Comparison of ENCODE assay signal across 8 cellular contexts in the genomic region with DNA sequence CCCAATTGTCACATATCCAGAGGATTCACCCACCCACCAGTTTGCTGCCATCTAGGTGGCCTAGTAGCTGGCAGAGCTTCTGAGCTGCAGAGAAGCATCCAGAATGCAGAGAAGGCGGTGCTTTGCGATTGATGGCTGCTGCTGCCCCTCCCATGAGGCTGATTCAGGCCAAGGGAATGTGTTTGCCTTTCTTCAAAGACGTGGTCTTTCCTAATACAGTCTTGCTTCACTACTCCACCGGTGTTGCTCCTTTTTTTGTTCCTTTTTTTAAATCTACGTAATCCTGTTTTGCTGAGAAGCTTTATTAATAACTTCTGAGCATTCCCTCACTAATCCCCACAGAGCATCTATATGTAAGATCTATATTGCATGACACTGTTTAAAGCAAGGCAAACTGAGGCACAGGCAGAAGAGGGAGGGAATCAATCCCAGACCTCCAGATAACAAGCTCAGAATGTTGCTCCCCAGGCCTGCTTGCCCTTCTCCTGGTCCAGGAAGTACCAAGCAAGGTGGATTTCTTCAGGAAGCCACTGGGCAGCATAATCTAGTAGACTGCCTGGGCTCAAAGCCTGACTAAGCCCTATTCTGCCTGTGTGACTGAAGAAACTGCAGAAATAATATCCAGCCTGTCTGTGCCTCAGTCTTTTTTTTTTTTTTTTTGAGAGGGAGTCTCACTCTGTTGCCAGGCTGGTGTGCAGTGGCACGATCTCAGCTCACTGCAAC.
DNase-seq lines count a peak whose midpoint lies in the region; ATAC-seq and TF ChIP-seq lines count a peak whose summit lies in the region.

No MANE protein-coding gene starts in this region.

- ATAC-seq in lower lobe of right lung (peak; percentile 85 to 89), GM21786 (IDR thresholded peaks at IDR 0.05; ENCODE audit: unreplicated experiment) (no peak)
- ATAC-seq in stimulated activated naive B cell treated with anti-CD40 and anti-IgM and Interleukin-4, amounts not matched to agents 10 μg/mL and 1 μg/mL and 100 μg/mL, for 72 hours (replicated peaks): no peak

- H3K27ac Mint-ChIP-seq in activated naive CD8-positive, alpha-beta T cell treated with anti-CD3 and anti-CD28 coated beads for 36 hours: no peak overlapping the region
- no peak overlapping the region for H3K27ac Mint-ChIP-seq in stimulated activated naive B cell treated with anti-CD40 and anti-IgM and Interleukin-4, amounts not matched to agents 10 μg/mL and 1 μg/mL and 100 μg/mL, for 72 hours

- H3K4me1 ChIP-seq in A673 (ENCODE audit: insufficient read depth, low read length, poor library complexity, severe bottlenecking) (no peaks in the 10 kb centered on the region), lower lobe of right lung (peaks cover 9% of the 10 kb centered on the region)

- TF ChIP-seq CTCF in A673 (conservative IDR thresholded peaks at IDR 0.05; ENCODE audit: low read depth, low read length): no peak
- TF ChIP-seq CTCF in astrocyte of the spinal cord (IDR thresholded peaks at IDR 0.05; ENCODE audit: low read depth, low read length): no peak
- TF ChIP-seq CTCF in lower lobe of right lung (IDR thresholded peaks at IDR 0.05): no peak
- TF ChIP-seq CTCF in GM10248 (IDR thresholded peaks at IDR 0.05; ENCODE audit: control extremely low read depth, extremely low read depth, low read depth, missing control alignments): no peak

- H3K9me3 Mint-ChIP-seq in activated naive CD8-positive, alpha-beta T cell treated with anti-CD3 and anti-CD28 coated beads for 36 hours: no peaks in the 10 kb centered on the region
- H3K9me3 Mint-ChIP-seq in stimulated activated naive B cell treated with anti-CD40 and anti-IgM and Interleukin-4, amounts not matched to agents 10 μg/mL and 1 μg/mL and 100 μg/mL, for 72 hours: no peaks in the 10 kb centered on the region

- peaks cover 11% of the 10 kb centered on the region for H3K4me1 Mint-ChIP-seq in activated naive CD8-positive, alpha-beta T cell treated with anti-CD3 and anti-CD28 coated beads for 36 hours
- H3K4me1 Mint-ChIP-seq in stimulated activated naive B cell treated with anti-CD40 and anti-IgM and Interleukin-4, amounts not matched to agents 10 μg/mL and 1 μg/mL and 100 μg/mL, for 72 hours: peaks cover 0 to 10% of the 10 kb centered on the region in 2 donors

- no peaks in the 10 kb centered on the region for H3K36me3 Mint-ChIP-seq in activated naive CD8-positive, alpha-beta T cell treated with anti-CD3 and anti-CD28 coated beads for 36 hours
- H3K36me3 Mint-ChIP-seq in stimulated activated naive B cell treated with anti-CD40 and anti-IgM and Interleukin-4, amounts not matched to agents 10 μg/mL and 1 μg/mL and 100 μg/mL, for 72 hours: no peaks in the 10 kb centered on the region

- peak; percentile 9 for DNase-seq in A673 (ENCODE audit: low spot score)
- peak; percentile 35 for DNase-seq in HuH-7 (ENCODE audit: low spot score)
- DNase-seq in astrocyte of the spinal cord (ENCODE audit: low read depth, low spot score): peak; percentile 77
- DNase-seq in lower lobe of right lung: peak; percentile 58
- no peak for DNase-seq in GM10248 (ENCODE audit: extremely low spot score)
- no peak for DNase-seq in activated naive CD8-positive, alpha-beta T cell treated with anti-CD3 and anti-CD28 coated beads for 36 hours
- DNase-seq in stimulated activated naive B cell treated with anti-CD40 and anti-IgM and Interleukin-4, amounts not matched to agents 10 μg/mL and 1 μg/mL and 100 μg/mL, for 72 hours: no peak

- no peaks in the 10 kb centered on the region for H3K27me3 Mint-ChIP-seq in activated naive CD8-positive, alpha-beta T cell treated with anti-CD3 and anti-CD28 coated beads for 36 hours
- H3K27me3 Mint-ChIP-seq in stimulated activated naive B cell treated with anti-CD40 and anti-IgM and Interleukin-4, amounts not matched to agents 10 μg/mL and 1 μg/mL and 100 μg/mL, for 72 hours: no peaks in the 10 kb centered on the region

- POLR2A ChIA-PET in A673 (lab: Charles Lee; ENCODE audit: low non-redundant PET): no interaction called here
- POLR2A ChIA-PET in GM10248 (lab: Yijun Ruan, JAX): no interaction called here

- H3K27ac ChIP-seq in A673 (ENCODE audit: low read depth, low read length, poor library complexity, severe bottlenecking): no peak overlapping the region
- H3K27ac ChIP-seq in lower lobe of right lung: peak overlapping the region; percentile 33

- CTCF ChIA-PET in A673 (lab: Charles Lee) (no interaction called here), GM10248 (lab: Yijun Ruan, JAX) (no interaction called here)

- H3K36me3 ChIP-seq in A673 (ENCODE audit: insufficient read depth, low read length, poor library complexity, severe bottlenecking): no peaks in the 10 kb centered on the region
- H3K36me3 ChIP-seq in lower lobe of right lung: no peaks in the 10 kb centered on the region

- in situ Hi-C loops in astrocyte of the spinal cord (cut with HindIII; ENCODE audit: low sequenced_read_pairs): no loop called here

- no peaks in the 10 kb centered on the region for H3K27me3 ChIP-seq in A673 (replicated peaks; ENCODE audit: insufficient read depth, low read depth, low read length, poor library complexity)
- H3K27me3 ChIP-seq in lower lobe of right lung (ENCODE audit: low read depth): no peaks in the 10 kb centered on the region

- no TSS peak for BruUV-seq in A673 (replicated peaks; lab: Mats Ljungman, UMichigan)

- no peaks in the 10 kb centered on the region for H3K9me3 ChIP-seq in A673 (ENCODE audit: low read depth, low read length, poor library complexity, severe bottlenecking)
- H3K9me3 ChIP-seq in lower lobe of right lung: no peaks in the 10 kb centered on the region

- intact Hi-C loops in A673 (cut with micrococcal nuclease; ENCODE audit: unreplicated experiment) (no loop called here), lower lobe of right lung (cut with DNase I) (no loop called here)

- H3K4me3 Mint-ChIP-seq in activated naive CD8-positive, alpha-beta T cell treated with anti-CD3 and anti-CD28 coated beads for 36 hours: no peak overlapping the region
- H3K4me3 Mint-ChIP-seq in stimulated activated naive B cell treated with anti-CD40 and anti-IgM and Interleukin-4, amounts not matched to agents 10 μg/mL and 1 μg/mL and 100 μg/mL, for 72 hours: no peak overlapping the region

- H3K4me3 ChIP-seq in A673 (ENCODE audit: low read depth, low read length, poor library complexity, severe bottlenecking) (no peak overlapping the region), astrocyte of the spinal cord (ENCODE audit: low read depth, low read length) (no peak overlapping the region), lower lobe of right lung (no peak overlapping the region)

Comparison
In these comparisons a context has a peak if more than half of its experiments do, and no peak if none do; other contexts are left out.
1. DNase-seq: peak in A673 (single experiment), HuH-7 (single experiment), astrocyte of the spinal cord (single experiment) and lower lobe of right lung (single experiment); none in GM10248 (single experiment), activated naive CD8-positive, alpha-beta T cell treated with anti-CD3 and anti-CD28 coated beads for 36 hours (single experiment) and stimulated activated naive B cell treated with anti-CD40 and anti-IgM and Interleukin-4, amounts not matched to agents 10 μg/mL and 1 μg/mL and 100 μg/mL, for 72 hours (single experiment).
2. ATAC-seq: peak in lower lobe of right lung (2 of 2); none in GM21786 (single experiment) and stimulated activated naive B cell treated with anti-CD40 and anti-IgM and Interleukin-4, amounts not matched to agents 10 μg/mL and 1 μg/mL and 100 μg/mL, for 72 hours (0 of 2).